16 cellular contexts compared by ENCODE assay signal in genomic region chr4:153160856-153161598, GRCh38. TPM values are rescaled to one million over a fixed set of nuclear protein-coding genes. Genes with fewer than 3 reads are reported as not detected.
"Had no signal": no experiment of that assay in that cellular context is flagged by ENCODE, and none has a peak within 500 bp of the region (broad histone marks: within the 10 kb centered on the region; RNA-seq: fewer than 3 reads in every experiment).

No MANE protein-coding gene starts in this region.

- H3K27ac Mint-ChIP-seq: activated B cell treated with CpG ODN at 0.5 μM for 24 hours; activated naive CD8-positive, alpha-beta T cell treated with anti-CD3 and anti-CD28 coated beads, Interleukin-2, amount 10 ng/mL, durations not matched to agents 7 days and 5 days; activated T-helper 1 cell treated with anti-CD3 and anti-CD28 coated beads, Interleukin-12 subunit alpha, Interleukin-12 subunit beta, Interleukin-2, Interleukin-4 antibody, amounts not matched to agents 30 ng/mL and 10 ng/mL and 1 ng/mL, durations not matched to agents 14 hours and 24 hours and 36 hours; mesothelial cell of epicardium had no signal

- DNase-seq: activated B cell treated with CpG ODN at 0.5 μM for 24 hours; activated CD4-positive, alpha-beta memory T cell treated with anti-CD3 and anti-CD28 coated beads for 36 hours; activated CD4-positive, alpha-beta T cell treated with anti-CD3 and anti-CD28 coated beads for 4 hours; activated naive CD8-positive, alpha-beta T cell treated with anti-CD3 and anti-CD28 coated beads, Interleukin-2, amount 10 ng/mL, durations not matched to agents 7 days and 5 days; activated T-cell treated with anti-CD3 and anti-CD28 coated beads for 4 hours; brain microvascular endothelial cell; erythroblast; heart right ventricle; stimulated activated CD4-positive, alpha-beta T cell treated with anti-CD3 and anti-CD28 coated beads, Interleukin-12 subunit alpha, Interleukin-12 subunit beta, amount 100 ng/mL, for 4 hours; stimulated activated CD4-positive, alpha-beta T cell treated with anti-CD3 and anti-CD28 coated beads, Interleukin-1b, Interleukin-23, amount 100 ng/mL, for 48 hours; stimulated activated naive CD4-positive, alpha-beta T cell treated with Interleukin-2 at 50 U/mL for 16 hours; transverse colon had no signal

- H3K9me3 Mint-ChIP-seq: activated CD4-positive, alpha-beta memory T cell treated with anti-CD3 and anti-CD28 coated beads for 36 hours; activated naive CD8-positive, alpha-beta T cell treated with anti-CD3 and anti-CD28 coated beads, Interleukin-2, amount 10 ng/mL, durations not matched to agents 7 days and 5 days; activated T-helper 1 cell treated with anti-CD3 and anti-CD28 coated beads, Interleukin-12 subunit alpha, Interleukin-12 subunit beta, Interleukin-2, Interleukin-4 antibody, amounts not matched to agents 30 ng/mL and 10 ng/mL and 1 ng/mL, durations not matched to agents 14 hours and 24 hours and 36 hours; central memory CD8-positive, alpha-beta T cell; natural killer cell treated with Interleukin-12 subunit alpha and Interleukin-12 subunit beta and Interleukin-15 and Interleukin-18, amount 100 ng/mL, for 72 hours had no signal

- H3K36me3 Mint-ChIP-seq: activated CD4-positive, alpha-beta memory T cell treated with anti-CD3 and anti-CD28 coated beads for 36 hours; activated naive CD8-positive, alpha-beta T cell treated with anti-CD3 and anti-CD28 coated beads, Interleukin-2, amount 10 ng/mL, durations not matched to agents 7 days and 5 days; mesothelial cell of epicardium; natural killer cell treated with Interleukin-12 subunit alpha and Interleukin-12 subunit beta and Interleukin-15 and Interleukin-18, amount 100 ng/mL, for 72 hours had no signal

- H3K4me3 Mint-ChIP-seq: activated B cell treated with CpG ODN at 0.5 μM for 24 hours; activated CD4-positive, alpha-beta memory T cell treated with anti-CD3 and anti-CD28 coated beads for 36 hours; activated naive CD8-positive, alpha-beta T cell treated with anti-CD3 and anti-CD28 coated beads, Interleukin-2, amount 10 ng/mL, durations not matched to agents 7 days and 5 days; activated T-helper 1 cell treated with anti-CD3 and anti-CD28 coated beads, Interleukin-12 subunit alpha, Interleukin-12 subunit beta, Interleukin-2, Interleukin-4 antibody, amounts not matched to agents 30 ng/mL and 10 ng/mL and 1 ng/mL, durations not matched to agents 14 hours and 24 hours and 36 hours; central memory CD8-positive, alpha-beta T cell; mesothelial cell of epicardium had no signal

- ATAC-seq: heart right ventricle; natural killer cell treated with Interleukin-12 subunit alpha and Interleukin-12 subunit beta and Interleukin-15 and Interleukin-18, amount 100 ng/mL, for 72 hours had no signal

RNA-seq across cellular contexts. Expression of gene TRIM2, which starts 43.2 kb away (rescaled TPM):
- total RNA-seq: natural killer cell treated with Interleukin-12 subunit alpha and Interleukin-12 subunit beta and Interleukin-15 and Interleukin-18, amount 100 ng/mL, for 72 hours had no signal
